ENCODE assay signal across 34 cellular contexts in genomic region chr12:97524812-97525211, GRCh38.
"Had no signal": no experiment of that assay in that cellular context is flagged by ENCODE, and none has a peak within 500 bp of the region (broad histone marks: within the 10 kb centered on the region; RNA-seq: fewer than 3 reads in every experiment).

No MANE protein-coding gene starts in this region.

- H3K27me3 ChIP-seq: MG63 had no signal

- H3K36me3 ChIP-seq: MG63 had no signal

- H3K27ac ChIP-seq: KMS-11 had no signal

- H3K4me3 ChIP-seq: MG63 had no signal

- H3K9me3 ChIP-seq: MG63 had no signal

- DNase-seq: Karpas-422, Kasumi-1, KG1, MG63, MM.1S, MV-4-11, NCI-H1048, NCI-H1092, NCI-H1092 treated with DMSO at 0.1 percent for 48 hours, NCI-H1105, NCI-H1105 treated with DMSO at 0.1 percent for 48 hours, NCI-H1417, NCI-H1417 treated with DMSO at 0.1 percent for 48 hours, NCI-H1436, NCI-H1436 treated with DMSO at 0.1 percent for 48 hours, NCI-H146, NCI-H1694, NCI-H1694 treated with DMSO at 0.1 percent for 48 hours, NCI-H187, NCI-H187 treated with DMSO at 0.1 percent for 48 hours, NCI-H1930, NCI-H2029, NCI-H2029 treated with DMSO at 0.1 percent for 48 hours, NCI-H2081, NCI-H2081 treated with DMSO at 0.1 percent for 48 hours, NCI-H2107, NCI-H2171, NCI-H2171 treated with DMSO at 0.1 percent for 48 hours, NCI-H2227 treated with DMSO at 0.1 percent for 48 hours, NCI-H226, NCI-H345, NCI-H446, NCI-H446 treated with DMSO at 0.1 percent for 48 hours had no signal
